8 cellular contexts compared by ENCODE assay signal in the genomic region with DNA sequence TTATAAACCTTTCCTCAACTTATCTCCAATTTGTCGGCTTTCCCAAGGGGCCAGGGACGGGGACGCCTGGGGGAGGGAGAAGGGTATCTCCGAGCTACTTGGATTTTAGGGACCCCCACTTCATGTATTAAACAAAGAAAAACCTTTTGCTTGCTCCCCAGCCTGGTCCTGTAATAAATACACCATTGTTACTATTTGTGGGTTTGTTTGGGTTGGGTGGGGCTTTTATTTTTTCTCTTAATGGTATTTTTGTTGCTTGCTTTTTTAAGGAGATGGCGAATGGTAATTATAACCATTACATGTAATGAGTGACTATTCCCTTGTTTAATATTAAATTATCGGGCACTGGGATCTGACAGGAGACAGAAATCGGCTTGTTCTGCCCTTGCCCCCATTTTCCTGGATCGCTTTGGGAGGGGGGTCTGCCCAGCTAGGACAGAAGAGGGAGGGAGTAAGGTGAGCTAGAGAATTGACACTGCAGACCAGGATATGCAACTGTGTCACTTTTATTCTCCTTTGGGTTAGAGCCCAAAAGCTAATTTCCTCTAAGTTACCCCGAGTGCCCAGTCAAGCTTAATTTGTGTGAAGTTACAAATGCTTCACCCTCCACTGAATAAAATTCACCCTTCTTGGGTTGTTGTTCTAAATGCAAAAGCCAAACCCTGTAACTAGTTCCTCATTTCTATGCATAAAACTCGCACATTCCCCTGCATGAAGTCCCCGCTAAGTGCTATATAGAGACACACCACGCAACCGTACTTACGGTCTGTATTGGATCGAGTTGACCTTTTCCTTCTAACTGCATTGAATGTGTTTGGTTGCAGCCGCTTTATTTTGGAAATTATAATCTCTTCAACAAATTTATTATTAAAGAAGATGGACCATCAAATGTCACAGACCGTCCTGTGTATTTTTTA. TPM values are rescaled to one million over a fixed set of nuclear protein-coding genes. Genes with fewer than 3 reads are reported as not detected.
DNase-seq lines count a peak whose midpoint lies in the region; ATAC-seq and TF ChIP-seq lines count a peak whose summit lies in the region.

No MANE protein-coding gene starts in this region.

- H3K27ac Mint-ChIP-seq in stimulated activated naive B cell treated with anti-CD40 and anti-IgM and Interleukin-4, amounts not matched to agents 10 μg/mL and 1 μg/mL and 100 μg/mL, for 72 hours, result peak overlapping the region; percentile 96

- no peaks in the 10 kb centered on the region for H3K27me3 Mint-ChIP-seq in stimulated activated naive B cell treated with anti-CD40 and anti-IgM and Interleukin-4, amounts not matched to agents 10 μg/mL and 1 μg/mL and 100 μg/mL, for 72 hours

- POLR2A ChIA-PET in GM10248 (lab: Yijun Ruan, JAX), result interaction anchor here (0.6 to 0.7 kb wide), 3 partner anchors 12 to 42 kb away, joined by 3 read pairs; no protein-coding TSS in a partner anchor

- H3K36me3 Mint-ChIP-seq in stimulated activated naive B cell treated with anti-CD40 and anti-IgM and Interleukin-4, amounts not matched to agents 10 μg/mL and 1 μg/mL and 100 μg/mL, for 72 hours, result no peaks in the 10 kb centered on the region

- peak overlapping the region in 1 of 2 donors; percentile 90 for H3K4me3 Mint-ChIP-seq in stimulated activated naive B cell treated with anti-CD40 and anti-IgM and Interleukin-4, amounts not matched to agents 10 μg/mL and 1 μg/mL and 100 μg/mL, for 72 hours

- H3K4me3 ChIP-seq in LNCaP clone FGC (ENCODE audit: low read depth, low read length), result peak overlapping the region; percentile 61
- H3K4me3 ChIP-seq in adrenal gland, result peak overlapping the region; percentile 29 to 73 (median 46)
- peak overlapping the region; percentile 75 for H3K4me3 ChIP-seq in iPS-15b (ENCODE audit: low read depth, low read length)

- no peak for TF ChIP-seq POLR2A in adrenal gland (IDR thresholded peaks at IDR 0.05)

- H3K9ac ChIP-seq in iPS-15b (ENCODE audit: low read depth, low read length), result peak overlapping the region; percentile 57

- TF ChIP-seq CTCF in GM10248 (IDR thresholded peaks at IDR 0.05; ENCODE audit: control extremely low read depth, extremely low read depth, low read depth, missing control alignments) (no peak), LNCaP clone FGC (IDR thresholded peaks at IDR 0.05; ENCODE audit: control insufficient read depth, extremely low read depth, insufficient read depth) (no peak), adrenal gland (IDR thresholded peaks at IDR 0.05) (no peak)

- ATAC-seq in GM21786 (IDR thresholded peaks at IDR 0.05; ENCODE audit: unreplicated experiment), result peak; percentile 62
- ATAC-seq in stimulated activated naive B cell treated with anti-CD40 and anti-IgM and Interleukin-4, amounts not matched to agents 10 μg/mL and 1 μg/mL and 100 μg/mL, for 72 hours (replicated peaks), result peak; percentile 80 to 85

- DNase-seq in GM10248 (ENCODE audit: extremely low spot score) (peak; percentile 44), LNCaP clone FGC (ENCODE audit: low read depth) (no peak), adrenal gland (peak in 1 of 7 donors; percentile 27), RPMI8226 (no peak), GM19238 (ENCODE audit: insufficient read length, low spot score) (no peak)
- peak; percentile 70 for DNase-seq in stimulated activated naive B cell treated with anti-CD40 and anti-IgM and Interleukin-4, amounts not matched to agents 10 μg/mL and 1 μg/mL and 100 μg/mL, for 72 hours

- peaks cover 5 to 13% of the 10 kb centered on the region in 2 donors for H3K4me1 Mint-ChIP-seq in stimulated activated naive B cell treated with anti-CD40 and anti-IgM and Interleukin-4, amounts not matched to agents 10 μg/mL and 1 μg/mL and 100 μg/mL, for 72 hours

- CTCF ChIA-PET in GM10248 (lab: Yijun Ruan, JAX), result interaction anchor here (0.7 to 4.5 kb wide), 11 partner anchors 10 to 173 kb away, joined by 3 to 25 read pairs (median 5); no protein-coding TSS in a partner anchor

- intact Hi-C loops in adrenal gland (cut with DNase I), result no loop called here

- H3K9me3 ChIP-seq in adrenal gland (replicated peaks in 1 of 3) (no peaks in the 10 kb centered on the region), iPS-15b (ENCODE audit: control insufficient read depth, insufficient read depth, low read length) (no peaks in the 10 kb centered on the region)

- H3K36me3 ChIP-seq in adrenal gland (replicated peaks in 1 of 2), result no peaks in the 10 kb centered on the region
- no peaks in the 10 kb centered on the region for H3K36me3 ChIP-seq in iPS-15b (ENCODE audit: control insufficient read depth, insufficient read depth, low read length)

- H3K9me3 Mint-ChIP-seq in stimulated activated naive B cell treated with anti-CD40 and anti-IgM and Interleukin-4, amounts not matched to agents 10 μg/mL and 1 μg/mL and 100 μg/mL, for 72 hours, result no peaks in the 10 kb centered on the region

- WGBS in adrenal gland, 4 donors, result 0 to 2% (median 1%) methylated on average over 17 of the region's 17 CpGs

- H3K4me1 ChIP-seq in adrenal gland (replicated peaks in 1 of 2) (peaks cover 9 to 13% of the 10 kb centered on the region in 2 donors), iPS-15b (ENCODE audit: control insufficient read depth, insufficient read depth, low read length) (peaks cover 27% of the 10 kb centered on the region)

- H3K27me3 ChIP-seq in adrenal gland (no peaks in the 10 kb centered on the region), iPS-15b (ENCODE audit: control insufficient read depth, insufficient read depth, low read length) (no peaks in the 10 kb centered on the region)

- peak overlapping the region; percentile 84 to 91 (median 88) for H3K27ac ChIP-seq in adrenal gland

RNA-seq across cellular contexts. Expression of a gene that starts 1.6 kb away (rescaled TPM):
- 10 to 100 TPM; 15.5 to 55.0 (median 29.1) TPM for total RNA-seq in adrenal gland
- 10 to 100 TPM; 14.4 to 30.3 (median 16.7) TPM for polyA plus RNA-seq in adrenal gland

Comparison
In these comparisons a context has a peak if more than half of its experiments do, and no peak if none do; other contexts are left out.
1. DNase-seq: peak in GM10248 (single experiment) and stimulated activated naive B cell treated with anti-CD40 and anti-IgM and Interleukin-4, amounts not matched to agents 10 μg/mL and 1 μg/mL and 100 μg/mL, for 72 hours (single experiment); none in LNCaP clone FGC (single experiment), RPMI8226 (single experiment) and GM19238 (single experiment).
2. Peak in every context shown above with its lines, with median percentiles within 50 percentile points of each other: H3K4me3 ChIP-seq.